18 cellular contexts compared by ENCODE assay signal in genomic region chr5:62386824-62387223, GRCh38. TPM values are rescaled to one million over a fixed set of nuclear protein-coding genes. Genes with fewer than 3 reads are reported as not detected.
DNase-seq lines count a peak whose midpoint lies in the region; ATAC-seq, FAIRE-seq and TF ChIP-seq lines count a peak whose summit lies in the region.
"Had no signal": no experiment of that assay in that cellular context is flagged by ENCODE, and none has a peak within 500 bp of the region (broad histone marks: within the 10 kb centered on the region; RNA-seq: fewer than 3 reads in every experiment).

No MANE protein-coding gene starts in this region.

- CTCF ChIA-PET in activated naive CD4-positive, alpha-beta T cell treated with anti-CD3 and anti-CD28 coated beads for 36 hours (lab: Charles Lee), result interaction anchor here (0.8 to 2.9 kb wide), 3 partner anchors 15 to 163 kb away, joined by 3 to 12 read pairs (median 3); no protein-coding TSS in a partner anchor

- H3K27ac Mint-ChIP-seq in activated naive CD4-positive, alpha-beta T cell treated with anti-CD3 and anti-CD28 coated beads for 36 hours, result peak overlapping the region; percentile 5
- peak overlapping the region; percentile 14 for H3K27ac Mint-ChIP-seq in activated naive CD8-positive, alpha-beta T cell treated with anti-CD3 and anti-CD28 coated beads for 36 hours
- H3K27ac Mint-ChIP-seq in stimulated activated effector memory CD8-positive, alpha-beta T cell treated with anti-CD3 and anti-CD28 coated beads, Interleukin-12 subunit alpha, Interleukin-12 subunit beta, amount 100 ng/mL, for 72 hours, result peak overlapping the region; percentile 63
- H3K27ac Mint-ChIP-seq: activated naive CD8-positive, alpha-beta T cell treated with anti-CD3 and anti-CD28 coated beads, Interleukin-2, amount 10 ng/mL, durations not matched to agents 7 days and 5 days had no signal

- H3K9me3 Mint-ChIP-seq in activated naive CD4-positive, alpha-beta T cell treated with anti-CD3 and anti-CD28 coated beads for 36 hours, result no peaks in the 10 kb centered on the region
- no peaks in the 10 kb centered on the region for H3K9me3 Mint-ChIP-seq in activated naive CD8-positive, alpha-beta T cell treated with anti-CD3 and anti-CD28 coated beads for 36 hours
- H3K9me3 Mint-ChIP-seq in stimulated activated effector memory CD8-positive, alpha-beta T cell treated with anti-CD3 and anti-CD28 coated beads, Interleukin-12 subunit alpha, Interleukin-12 subunit beta, amount 100 ng/mL, for 72 hours, result no peaks in the 10 kb centered on the region
- H3K9me3 Mint-ChIP-seq: activated naive CD8-positive, alpha-beta T cell treated with anti-CD3 and anti-CD28 coated beads, Interleukin-2, amount 10 ng/mL, durations not matched to agents 7 days and 5 days had no signal

- H3K4me3 ChIP-seq in fibroblast of villous mesenchyme (ENCODE audit: low read depth, low read length), result no peak overlapping the region
- no peak overlapping the region for H3K4me3 ChIP-seq in Karpas-422 (ENCODE audit: low read length)
- H3K4me3 ChIP-seq: tibial artery had no signal

- H3K9me3 ChIP-seq in Karpas-422 (ENCODE audit: low read length), result no peaks in the 10 kb centered on the region
- H3K9me3 ChIP-seq: tibial artery had no signal

- no peak for DNase-seq in activated naive CD4-positive, alpha-beta T cell treated with anti-CD3 and anti-CD28 coated beads for 36 hours
- DNase-seq in activated naive CD4-positive, alpha-beta T cell treated with Interleukin-2 at 50 U/mL for 16 hours, result no peak
- no peak for DNase-seq in activated naive CD8-positive, alpha-beta T cell treated with anti-CD3 and anti-CD28 coated beads for 36 hours
- peak; percentile 70 for DNase-seq in fibroblast of villous mesenchyme (ENCODE audit: low read depth)
- no peak for DNase-seq in stimulated activated effector memory CD8-positive, alpha-beta T cell treated with anti-CD3 and anti-CD28 coated beads, Interleukin-12 subunit alpha, Interleukin-12 subunit beta, amount 100 ng/mL, for 72 hours (ENCODE audit: low spot score in 2 of 2)
- no peak for DNase-seq in D721Med (ENCODE audit: insufficient read length, low spot score)
- DNase-seq in activated CD4-positive, alpha-beta T cell treated with anti-CD3 and anti-CD28 coated beads, Interleukin-2, amount 50 U/mL, for 4 hours, result no peak
- no peak for DNase-seq in Karpas-422
- DNase-seq: activated naive CD8-positive, alpha-beta T cell treated with anti-CD3 and anti-CD28 coated beads, Interleukin-2, amount 10 ng/mL, durations not matched to agents 7 days and 5 days; Calu3; hippocampal formation; NCI-H1436 treated with DMSO at 0.1 percent for 48 hours; NCI-H446; tibial artery had no signal

- H3K36me3 ChIP-seq in Karpas-422 (ENCODE audit: insufficient read depth, low read length), result peaks cover 62% of the 10 kb centered on the region; the same call in 1 of the 2 replicates

- peaks cover 7% of the 10 kb centered on the region for H3K4me1 Mint-ChIP-seq in activated naive CD4-positive, alpha-beta T cell treated with anti-CD3 and anti-CD28 coated beads for 36 hours (ENCODE audit: low read depth)
- peaks cover 6% of the 10 kb centered on the region for H3K4me1 Mint-ChIP-seq in activated naive CD8-positive, alpha-beta T cell treated with anti-CD3 and anti-CD28 coated beads for 36 hours
- H3K4me1 Mint-ChIP-seq in stimulated activated effector memory CD8-positive, alpha-beta T cell treated with anti-CD3 and anti-CD28 coated beads, Interleukin-12 subunit alpha, Interleukin-12 subunit beta, amount 100 ng/mL, for 72 hours, result peaks cover 7% of the 10 kb centered on the region

- no peak overlapping the region for H3K9ac ChIP-seq in Karpas-422 (ENCODE audit: low read length)
- H3K9ac ChIP-seq: KMS-11 had no signal

- H3K4me3 Mint-ChIP-seq in activated naive CD4-positive, alpha-beta T cell treated with anti-CD3 and anti-CD28 coated beads for 36 hours, result no peak overlapping the region
- no peak overlapping the region for H3K4me3 Mint-ChIP-seq in activated naive CD8-positive, alpha-beta T cell treated with anti-CD3 and anti-CD28 coated beads for 36 hours
- H3K4me3 Mint-ChIP-seq in stimulated activated effector memory CD8-positive, alpha-beta T cell treated with anti-CD3 and anti-CD28 coated beads, Interleukin-12 subunit alpha, Interleukin-12 subunit beta, amount 100 ng/mL, for 72 hours, result no peak overlapping the region
- H3K4me3 Mint-ChIP-seq: activated naive CD8-positive, alpha-beta T cell treated with anti-CD3 and anti-CD28 coated beads, Interleukin-2, amount 10 ng/mL, durations not matched to agents 7 days and 5 days had no signal

- no peaks in the 10 kb centered on the region for H4K20me1 ChIP-seq in Karpas-422 (ENCODE audit: insufficient read depth, low read depth, low read length)

- peaks cover 20% of the 10 kb centered on the region for H3K36me3 Mint-ChIP-seq in activated naive CD4-positive, alpha-beta T cell treated with anti-CD3 and anti-CD28 coated beads for 36 hours (ENCODE audit: low read depth)
- H3K36me3 Mint-ChIP-seq in activated naive CD8-positive, alpha-beta T cell treated with anti-CD3 and anti-CD28 coated beads for 36 hours, result peaks cover 13% of the 10 kb centered on the region
- H3K36me3 Mint-ChIP-seq in stimulated activated effector memory CD8-positive, alpha-beta T cell treated with anti-CD3 and anti-CD28 coated beads, Interleukin-12 subunit alpha, Interleukin-12 subunit beta, amount 100 ng/mL, for 72 hours, result peaks cover 100% of the 10 kb centered on the region

- 0 out of 2 replicates have a peak, but pooled peaks cover 6% of the 10 kb centered on the region for H3K79me2 ChIP-seq in Karpas-422 (ENCODE audit: low read length)

- no peaks in the 10 kb centered on the region for H3K27me3 ChIP-seq in Karpas-422 (ENCODE audit: low read length)
- H3K27me3 ChIP-seq: tibial artery had no signal

- H3K27me3 Mint-ChIP-seq in activated naive CD4-positive, alpha-beta T cell treated with anti-CD3 and anti-CD28 coated beads for 36 hours (ENCODE audit: low read depth), result no peaks in the 10 kb centered on the region
- H3K27me3 Mint-ChIP-seq in activated naive CD8-positive, alpha-beta T cell treated with anti-CD3 and anti-CD28 coated beads for 36 hours, result no peaks in the 10 kb centered on the region
- H3K27me3 Mint-ChIP-seq: activated naive CD8-positive, alpha-beta T cell treated with anti-CD3 and anti-CD28 coated beads, Interleukin-2, amount 10 ng/mL, durations not matched to agents 7 days and 5 days had no signal

- ATAC-seq in stimulated activated effector memory CD8-positive, alpha-beta T cell treated with anti-CD3 and anti-CD28 coated beads, Interleukin-12 subunit alpha, Interleukin-12 subunit beta, amount 100 ng/mL, for 72 hours, result no peak

- H3K9me2 ChIP-seq in Karpas-422 (replicated peaks; ENCODE audit: insufficient read depth, low read length), result no peaks in the 10 kb centered on the region

- H3K4me1 ChIP-seq in Karpas-422 (ENCODE audit: low read length), result no peaks in the 10 kb centered on the region

- no peak overlapping the region for H2AFZ ChIP-seq in Karpas-422 (ENCODE audit: low read length)

- no peak overlapping the region for H3K4me2 ChIP-seq in Karpas-422 (ENCODE audit: low read depth, low read length, poor library complexity, severe bottlenecking)
- H3K4me2 ChIP-seq: KMS-11 had no signal

- intact Hi-C loops in activated naive CD4-positive, alpha-beta T cell treated with anti-CD3 and anti-CD28 coated beads for 36 hours (cut with micrococcal nuclease), result no loop called here

- TF ChIP-seq CTCF in fibroblast of villous mesenchyme (IDR thresholded peaks at IDR 0.05; ENCODE audit: insufficient read depth, low read depth, low read length) (no peak), D721Med (IDR thresholded peaks at IDR 0.05; ENCODE audit: insufficient read depth, missing control alignments) (no peak)

- no peak overlapping the region for H3K27ac ChIP-seq in Karpas-422 (ENCODE audit: low read length)
- H3K27ac ChIP-seq: KMS-11 had no signal

- FAIRE-seq in D721Med (lab: Jason Lieb, UNC), result no peak
- FAIRE-seq: endothelial cell of umbilical vein, GM18507, TTC549 had no signal

RNA-seq across cellular contexts. Expression of gene DIMT1, which starts 16.9 kb away (rescaled TPM):
- total RNA-seq in activated naive CD4-positive, alpha-beta T cell treated with anti-CD3 and anti-CD28 coated beads for 36 hours, result 10 to 100 TPM; 47.4 to 48.4 TPM
- 10 to 100 TPM; 59.6 to 62.5 TPM for total RNA-seq in activated naive CD8-positive, alpha-beta T cell treated with anti-CD3 and anti-CD28 coated beads for 36 hours
- total RNA-seq in fibroblast of villous mesenchyme, result 35.4 and 47.5 TPM in 2 replicates
- 48.6 and 56.5 TPM in 2 replicates for total RNA-seq in Karpas-422 (2014; rRNA removed; shearing (Covaris generic); ENCODE audit: low replicate concordance)

RNA-seq across cellular contexts. Expression of gene IPO11, which starts 25.7 kb away (rescaled TPM):
- total RNA-seq in activated naive CD4-positive, alpha-beta T cell treated with anti-CD3 and anti-CD28 coated beads for 36 hours, result 10 to 100 TPM; 54.8 to 57.2 TPM
- total RNA-seq in activated naive CD8-positive, alpha-beta T cell treated with anti-CD3 and anti-CD28 coated beads for 36 hours, result 10 to 100 TPM; 73.4 to 77.1 TPM
- total RNA-seq in fibroblast of villous mesenchyme, result 20.9 and 34.5 TPM in 2 replicates
- 16.2 and 31.5 TPM in 2 replicates for total RNA-seq in Karpas-422 (2014; rRNA removed; shearing (Covaris generic); ENCODE audit: low replicate concordance)

Comparison
In these comparisons a context has a peak if more than half of its experiments do, and no peak if none do; other contexts are left out.
1. H3K27ac Mint-ChIP-seq: peak in every context shown above with its lines; median percentile 63 in stimulated activated effector memory CD8-positive, alpha-beta T cell treated with anti-CD3 and anti-CD28 coated beads, Interleukin-12 subunit alpha, Interleukin-12 subunit beta, amount 100 ng/mL, for 72 hours; 14 in activated naive CD8-positive, alpha-beta T cell treated with anti-CD3 and anti-CD28 coated beads for 36 hours; 5 in activated naive CD4-positive, alpha-beta T cell treated with anti-CD3 and anti-CD28 coated beads for 36 hours.